In the genomic region with DNA sequence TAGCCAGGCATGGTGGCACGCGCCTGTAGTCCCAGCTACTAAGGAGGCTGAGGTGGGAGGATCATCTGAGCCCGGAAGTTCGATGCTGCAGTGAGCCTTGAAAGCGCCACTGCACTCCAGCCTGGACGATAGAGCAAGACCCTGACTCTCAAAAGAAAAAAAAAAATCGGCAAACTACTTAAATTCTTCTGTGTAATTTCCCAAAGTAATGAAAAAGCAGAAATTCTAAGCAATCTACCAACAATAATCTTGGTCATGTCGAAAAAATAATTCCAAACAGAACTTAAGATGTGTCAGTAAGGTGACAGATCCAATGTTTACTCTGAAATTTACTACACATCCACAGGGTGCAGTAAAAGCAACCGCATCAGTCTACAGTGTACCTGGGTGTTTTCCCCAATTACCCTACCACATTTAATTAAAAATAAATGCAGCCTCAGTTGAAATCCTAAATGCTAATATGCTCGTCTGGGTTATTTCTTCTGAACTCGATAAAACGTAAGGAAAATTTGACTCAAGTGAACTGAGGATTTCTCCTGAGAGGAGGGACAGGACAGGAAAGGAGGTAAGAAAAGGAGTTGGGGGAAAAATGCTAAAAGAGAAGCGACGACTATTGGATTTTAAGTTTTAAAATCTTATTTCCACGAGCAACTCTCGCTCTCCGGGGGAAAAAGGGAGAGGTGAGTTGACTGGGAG, we compare ENCODE assay signal across 1 cellular context.
TF ChIP-seq lines count a peak whose summit lies in the region.

No MANE protein-coding gene starts in this region.

TF ChIP-seq in GM12878, 131 proteins besides CTCF, POLR2A, EP300 and RAD21:
- TF ChIP-seq CHD1 (IDR thresholded peaks at IDR 0.05; ENCODE audit: low read depth, low read length) (no peak), KDM1A (IDR thresholded peaks at IDR 0.05; ENCODE audit: borderline replicate concordance) (no peak), RUNX3 (IDR thresholded peaks at IDR 0.05; ENCODE audit: low read length) (peak; percentile 29), SREBF1 (IDR thresholded peaks at IDR 0.05; ENCODE audit: low read length) (no peak), TCF7 (IDR thresholded peaks at IDR 0.05; ENCODE audit: borderline replicate concordance) (no peak), SMAD1 (IDR thresholded peaks at IDR 0.05; ENCODE audit: low read depth, partially characterized antibody) (no peak), IRF4 (IDR thresholded peaks at IDR 0.05; ENCODE audit: low read depth, low read length) (no peak), BHLHE40 (IDR thresholded peaks at IDR 0.05; ENCODE audit: borderline replicate concordance in 1 of 2, low read depth in 2 of 2, low read length in 1 of 2) (no peak), FOS (IDR thresholded peaks at IDR 0.05; ENCODE audit: borderline replicate concordance, extremely low read depth, insufficient read length) (no peak), STAT1 (conservative IDR thresholded peaks at IDR 0.05) (no peak), ZBED1 (IDR thresholded peaks at IDR 0.05; ENCODE audit: borderline replicate concordance) (no peak), ZNF24 (IDR thresholded peaks at IDR 0.05) (no peak), PAX8 (IDR thresholded peaks at IDR 0.05) (no peak), SUPT20H (IDR thresholded peaks at IDR 0.05; ENCODE audit: borderline replicate concordance, control insufficient read depth, low read depth, low read length) (no peak)
- TF ChIP-seq, protein P1, sequence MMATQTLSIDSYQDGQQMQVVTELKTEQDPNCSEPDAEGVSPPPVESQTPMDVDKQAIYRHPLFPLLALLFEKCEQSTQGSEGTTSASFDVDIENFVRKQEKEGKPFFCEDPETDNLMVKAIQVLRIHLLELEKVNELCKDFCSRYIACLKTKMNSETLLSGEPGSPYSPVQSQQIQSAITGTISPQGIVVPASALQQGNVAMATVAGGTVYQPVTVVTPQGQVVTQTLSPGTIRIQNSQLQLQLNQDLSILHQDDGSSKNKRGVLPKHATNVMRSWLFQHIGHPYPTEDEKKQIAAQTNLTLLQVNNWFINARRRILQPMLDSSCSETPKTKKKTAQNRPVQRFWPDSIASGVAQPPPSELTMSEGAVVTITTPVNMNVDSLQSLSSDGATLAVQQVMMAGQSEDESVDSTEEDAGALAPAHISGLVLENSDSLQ (IDR thresholded peaks at IDR 0.05): no peak
- TF ChIP-seq, protein P2, sequence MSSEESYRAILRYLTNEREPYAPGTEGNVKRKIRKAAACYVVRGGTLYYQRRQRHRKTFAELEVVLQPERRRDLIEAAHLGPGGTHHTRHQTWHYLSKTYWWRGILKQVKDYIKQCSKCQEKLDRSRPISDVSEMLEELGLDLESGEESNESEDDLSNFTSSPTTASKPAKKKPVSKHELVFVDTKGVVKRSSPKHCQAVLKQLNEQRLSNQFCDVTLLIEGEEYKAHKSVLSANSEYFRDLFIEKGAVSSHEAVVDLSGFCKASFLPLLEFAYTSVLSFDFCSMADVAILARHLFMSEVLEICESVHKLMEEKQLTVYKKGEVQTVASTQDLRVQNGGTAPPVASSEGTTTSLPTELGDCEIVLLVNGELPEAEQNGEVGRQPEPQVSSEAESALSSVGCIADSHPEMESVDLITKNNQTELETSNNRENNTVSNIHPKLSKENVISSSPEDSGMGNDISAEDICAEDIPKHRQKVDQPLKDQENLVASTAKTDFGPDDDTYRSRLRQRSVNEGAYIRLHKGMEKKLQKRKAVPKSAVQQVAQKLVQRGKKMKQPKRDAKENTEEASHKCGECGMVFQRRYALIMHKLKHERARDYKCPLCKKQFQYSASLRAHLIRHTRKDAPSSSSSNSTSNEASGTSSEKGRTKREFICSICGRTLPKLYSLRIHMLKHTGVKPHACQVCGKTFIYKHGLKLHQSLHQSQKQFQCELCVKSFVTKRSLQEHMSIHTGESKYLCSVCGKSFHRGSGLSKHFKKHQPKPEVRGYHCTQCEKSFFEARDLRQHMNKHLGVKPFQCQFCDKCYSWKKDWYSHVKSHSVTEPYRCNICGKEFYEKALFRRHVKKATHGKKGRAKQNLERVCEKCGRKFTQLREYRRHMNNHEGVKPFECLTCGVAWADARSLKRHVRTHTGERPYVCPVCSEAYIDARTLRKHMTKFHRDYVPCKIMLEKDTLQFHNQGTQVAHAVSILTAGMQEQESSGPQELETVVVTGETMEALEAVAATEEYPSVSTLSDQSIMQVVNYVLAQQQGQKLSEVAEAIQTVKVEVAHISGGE (CRISPR knock-in tag; IDR thresholded peaks at IDR 0.05): no peak
- TF ChIP-seq, protein P3, sequence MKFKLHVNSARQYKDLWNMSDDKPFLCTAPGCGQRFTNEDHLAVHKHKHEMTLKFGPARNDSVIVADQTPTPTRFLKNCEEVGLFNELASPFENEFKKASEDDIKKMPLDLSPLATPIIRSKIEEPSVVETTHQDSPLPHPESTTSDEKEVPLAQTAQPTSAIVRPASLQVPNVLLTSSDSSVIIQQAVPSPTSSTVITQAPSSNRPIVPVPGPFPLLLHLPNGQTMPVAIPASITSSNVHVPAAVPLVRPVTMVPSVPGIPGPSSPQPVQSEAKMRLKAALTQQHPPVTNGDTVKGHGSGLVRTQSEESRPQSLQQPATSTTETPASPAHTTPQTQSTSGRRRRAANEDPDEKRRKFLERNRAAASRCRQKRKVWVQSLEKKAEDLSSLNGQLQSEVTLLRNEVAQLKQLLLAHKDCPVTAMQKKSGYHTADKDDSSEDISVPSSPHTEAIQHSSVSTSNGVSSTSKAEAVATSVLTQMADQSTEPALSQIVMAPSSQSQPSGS (IDR thresholded peaks at IDR 0.05; ENCODE audit: low read length): 0 out of 2 replicates have a peak, but pooled peaks have one; percentile 24
